In the genomic region with DNA sequence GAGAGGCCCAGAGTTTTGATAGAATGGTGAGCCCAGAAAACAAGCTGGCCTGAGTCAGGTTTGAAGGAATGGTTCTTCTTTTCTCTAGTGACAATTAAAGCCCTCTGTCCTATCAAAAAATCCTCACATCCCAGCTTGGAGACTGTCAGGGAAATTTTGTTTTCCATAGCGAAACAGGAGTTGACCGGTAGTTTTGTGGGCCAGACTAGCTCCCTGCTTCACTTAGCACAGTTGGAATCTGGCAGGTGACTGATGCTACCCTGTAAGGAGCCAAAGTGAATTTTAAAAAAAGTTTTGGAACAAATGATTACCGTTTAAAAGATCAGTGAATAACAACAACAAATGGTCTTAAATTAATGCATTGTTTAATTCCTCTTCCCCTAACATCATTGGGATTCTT, we compare ENCODE assay signal across 24 cellular contexts. TPM values are rescaled to one million over a fixed set of nuclear protein-coding genes. Genes with fewer than 3 reads are reported as not detected.
A peak's percentile ranks its signal among the peaks of the same experiment; 100 is the strongest.
DNase-seq lines count a peak whose midpoint lies in the region; ATAC-seq and TF ChIP-seq lines count a peak whose summit lies in the region.
"Had no signal": no experiment of that assay in that cellular context is flagged by ENCODE, and none has a peak within 500 bp of the region (broad histone marks: within the 10 kb centered on the region; RNA-seq: fewer than 3 reads in every experiment).

No MANE protein-coding gene starts in this region.

- H3K36me3 Mint-ChIP-seq in brain: peaks cover 14% of the 10 kb centered on the region

- intact Hi-C loops in sciatic nerve (cut with DNase I) (loop anchor here (10.0 kb wide), 1 partner anchor 121 kb away; the partner anchor contains the start of gene NEMP2), spleen (cut with DNase I; ENCODE audit: low total_unique reads) (no loop called here)

- no peaks in the 10 kb centered on the region for H3K27me3 ChIP-seq in spleen (replicated peaks in 1 of 7)
- H3K27me3 ChIP-seq: gastrocnemius medialis, left lung had no signal

- no peaks in the 10 kb centered on the region for H3K9me3 ChIP-seq in spleen
- H3K9me3 ChIP-seq: gastrocnemius medialis, left lung, prostate gland had no signal

- peaks cover 6% of the 10 kb centered on the region for H3K27me3 Mint-ChIP-seq in brain
- H3K27me3 Mint-ChIP-seq: activated CD8-positive, alpha-beta T cell treated with anti-CD3 and anti-CD28 coated beads for 36 hours; activated naive CD4-positive, alpha-beta T cell treated with anti-CD3 and anti-CD28 coated beads, Interleukin-2, amount 50 U/mL, for 24 hours; naive thymus-derived CD4-positive, alpha-beta T cell had no signal

- H3K4me3 ChIP-seq in spleen: no peak overlapping the region
- H3K4me3 ChIP-seq: gastrocnemius medialis, left lung, prostate gland, smooth muscle cell had no signal

- H3K9me3 Mint-ChIP-seq in brain: no peaks in the 10 kb centered on the region
- H3K9me3 Mint-ChIP-seq: activated CD8-positive, alpha-beta T cell treated with anti-CD3 and anti-CD28 coated beads for 36 hours; activated naive CD4-positive, alpha-beta T cell treated with anti-CD3 and anti-CD28 coated beads, Interleukin-2, amount 50 U/mL, for 24 hours; activated T-helper 2 cell treated with anti-CD3 and anti-CD28 coated beads, Interferon-gamma antibody, Interleukin-2, Interleukin-4, amounts not matched to agents 10 μg/mL and 5 μg/mL and 100 μg/mL, durations not matched to agents 14 hours and 24 hours and 36 hours; naive thymus-derived CD4-positive, alpha-beta T cell; T-helper 1 cell treated with Interleukin-12 subunit alpha and Interleukin-12 subunit beta and Interleukin-4 antibody, amounts not matched to agents 30 μg/mL and 1 μg/mL, for 36 hours had no signal

- TF ChIP-seq CTCF in brain (conservative IDR thresholded peaks at IDR 0.05) (no peak), spleen (IDR thresholded peaks at IDR 0.05 in 8 of 11, conservative IDR thresholded peaks at IDR 0.05 in 3 of 11) (no peak)

- peak; percentile 40 for ATAC-seq in sciatic nerve
- ATAC-seq: activated CD8-positive, alpha-beta T cell treated with anti-CD3 and anti-CD28 coated beads for 36 hours; gastrocnemius medialis; left lung; naive thymus-derived CD4-positive, alpha-beta T cell had no signal

- peaks cover 31% of the 10 kb centered on the region for H3K4me1 Mint-ChIP-seq in brain

- no peak overlapping the region for H3K27ac ChIP-seq in spleen
- H3K27ac ChIP-seq: 22Rv1, C4-2B, KMS-11, left lung, prostate gland had no signal

- H3K27ac Mint-ChIP-seq in brain: peak overlapping the region in 3 of 5 experiments; percentile 34 to 84 (median 72)
- H3K27ac Mint-ChIP-seq: activated CD8-positive, alpha-beta T cell treated with anti-CD3 and anti-CD28 coated beads for 36 hours; activated T-helper 2 cell treated with anti-CD3 and anti-CD28 coated beads, Interferon-gamma antibody, Interleukin-2, Interleukin-4, amounts not matched to agents 10 μg/mL and 5 μg/mL and 100 μg/mL, durations not matched to agents 14 hours and 24 hours and 36 hours; T-helper 1 cell treated with Interleukin-12 subunit alpha and Interleukin-12 subunit beta and Interleukin-4 antibody, amounts not matched to agents 30 μg/mL and 1 μg/mL, for 36 hours had no signal

- peaks cover 0 to 17% (median 3%) of the 10 kb centered on the region in 6 donors for H3K36me3 ChIP-seq in spleen
- H3K36me3 ChIP-seq: prostate gland had no signal

- H3K4me1 ChIP-seq in spleen: peaks cover 11 to 92% (median 39%) of the 10 kb centered on the region in 6 donors
- H3K4me1 ChIP-seq: prostate gland had no signal

- peak overlapping the region in 4 of 5 experiments; percentile 28 to 70 (median 47) for H3K4me3 Mint-ChIP-seq in brain
- H3K4me3 Mint-ChIP-seq: activated CD8-positive, alpha-beta T cell treated with anti-CD3 and anti-CD28 coated beads for 36 hours; naive thymus-derived CD4-positive, alpha-beta T cell; T-helper 1 cell treated with Interleukin-12 subunit alpha and Interleukin-12 subunit beta and Interleukin-4 antibody, amounts not matched to agents 30 μg/mL and 1 μg/mL, for 36 hours had no signal

- 92 to 96% (median 93%) methylated on average over 3 of the region's 3 CpGs for WGBS in spleen, 5 donors

- no peak for TF ChIP-seq POLR2A in spleen (IDR thresholded peaks at IDR 0.05)

- DNase-seq in NCI-H1105 (lab: John Stamatoyannopoulos, UW) (peak; percentile 30), NCI-H1105 treated with DMSO at 0.1 percent for 48 hours (lab: John Stamatoyannopoulos, UW) (no peak), DMS79 treated with DMSO at 0.1 percent for 48 hours (lab: John Stamatoyannopoulos, UW) (peak; percentile 62), sciatic nerve (ENCODE audit: low spot score) (no peak), spleen (no peak), NCI-H748 (lab: John Stamatoyannopoulos, UW; ENCODE audit: unreplicated experiment) (no peak), DMS 273 treated with DMSO at 0.1 percent for 48 hours (lab: John Stamatoyannopoulos, UW) (no peak)
- DNase-seq: activated CD4-positive, alpha-beta T cell treated with anti-CD3 and anti-CD28 coated beads for 1 hour; activated CD8-positive, alpha-beta T cell treated with anti-CD3 and anti-CD28 coated beads for 36 hours; amygdala; gastrocnemius medialis; left lung; naive thymus-derived CD4-positive, alpha-beta T cell; nucleus accumbens; stimulated activated CD4-positive, alpha-beta T cell treated with anti-CD3 and anti-CD28 coated beads, Interleukin-2, amount 100 ng/mL, for 24 hours had no signal

RNA-seq across cellular contexts. Expression of gene NAB1, which starts 6.7 kb away (rescaled TPM):
- polyA plus RNA-seq in brain (ENCODE audit: insufficient read depth, low read depth, low replicate concordance): 27.4 TPM
- total RNA-seq in sciatic nerve: 95.7 TPM
- total RNA-seq in spleen: 10 to 100 TPM; 26.1 to 44.7 (median 31.2) TPM
- polyA plus RNA-seq in spleen: 10 to 100 TPM in 1 of 3 donors, 1 to 10 TPM in 2; 8.8 to 14.6 (median 9.2) TPM

Comparison
In these comparisons a context has a peak if more than half of its experiments do, and no peak if none do; other contexts are left out.
1. DNase-seq: peak in NCI-H1105 (single experiment) and DMS79 treated with DMSO at 0.1 percent for 48 hours (single experiment); none in NCI-H1105 treated with DMSO at 0.1 percent for 48 hours (single experiment), sciatic nerve (single experiment), spleen (single experiment), NCI-H748 (single experiment) and DMS 273 treated with DMSO at 0.1 percent for 48 hours (single experiment).